In genomic region chr1:235513495-235514366, GRCh38 we compare ENCODE assay signal across 8 cellular contexts. TPM values are rescaled to one million over a fixed set of nuclear protein-coding genes. Genes with fewer than 3 reads are reported as not detected.
DNase-seq lines count a peak whose midpoint lies in the region; ATAC-seq and TF ChIP-seq lines count a peak whose summit lies in the region.

No MANE protein-coding gene starts in this region.

- H3K27me3 Mint-ChIP-seq in endothelial cell (ENCODE audit: unreplicated experiment) = no peaks in the 10 kb centered on the region
- H3K27me3 Mint-ChIP-seq in naive thymus-derived CD4-positive, alpha-beta T cell = peaks cover 0 to 27% (median 3%) of the 10 kb centered on the region in 5 donors

- H3K9me3 Mint-ChIP-seq in endothelial cell (ENCODE audit: unreplicated experiment) = no peaks in the 10 kb centered on the region
- H3K9me3 Mint-ChIP-seq in naive thymus-derived CD4-positive, alpha-beta T cell = no peaks in the 10 kb centered on the region

- no peak overlapping the region for H3K27ac Mint-ChIP-seq in endothelial cell (ENCODE audit: unreplicated experiment)
- peak overlapping the region in 1 of 9 donors; percentile 41 for H3K27ac Mint-ChIP-seq in naive thymus-derived CD4-positive, alpha-beta T cell

- TF ChIP-seq CTCF in A673 (conservative IDR thresholded peaks at IDR 0.05; ENCODE audit: low read depth, low read length) = peak; percentile 76
- TF ChIP-seq CTCF in endothelial cell (IDR thresholded peaks at IDR 0.05; ENCODE audit: unreplicated experiment) = peak; percentile 95

- H3K27ac ChIP-seq in A673 (ENCODE audit: low read depth, low read length, poor library complexity, severe bottlenecking) = no peak overlapping the region
- H3K27ac ChIP-seq in naive thymus-derived CD4-positive, alpha-beta T cell (ENCODE audit: low read depth, low read length) = no peak overlapping the region

- POLR2A ChIA-PET in A673 (lab: Charles Lee; ENCODE audit: low non-redundant PET) = no interaction called here
- POLR2A ChIA-PET in naive thymus-derived CD4-positive, alpha-beta T cell (lab: Charles Lee) = interaction anchor here (0.8 to 1.2 kb wide), 3 partner anchors 9 to 268 kb away, joined by 3 to 6 read pairs (median 3); partner anchors contain the start of gene B3GALNT2

- CTCF ChIA-PET in A673 (lab: Charles Lee) = interaction anchor here (1.6 kb wide), 1 partner anchor 88 kb away, joined by 8 read pairs; no protein-coding TSS in a partner anchor
- CTCF ChIA-PET in naive thymus-derived CD4-positive, alpha-beta T cell (lab: Charles Lee) = interaction anchor here (0.7 to 1.4 kb wide), 10 partner anchors 9 to 553 kb away, joined by 3 to 7 read pairs (median 3); no protein-coding TSS in a partner anchor

- H3K36me3 ChIP-seq in A673 (ENCODE audit: insufficient read depth, low read length, poor library complexity, severe bottlenecking) = no peaks in the 10 kb centered on the region
- H3K36me3 ChIP-seq in naive thymus-derived CD4-positive, alpha-beta T cell (ENCODE audit: control insufficient read depth in 2 of 3, insufficient read depth in 3 of 3, low read length in 3 of 3) = no peaks in the 10 kb centered on the region

- no peaks in the 10 kb centered on the region for H3K36me3 Mint-ChIP-seq in endothelial cell (ENCODE audit: low read depth, unreplicated experiment)
- no peaks in the 10 kb centered on the region for H3K36me3 Mint-ChIP-seq in naive thymus-derived CD4-positive, alpha-beta T cell

- no peaks in the 10 kb centered on the region for H3K27me3 ChIP-seq in A673 (replicated peaks; ENCODE audit: insufficient read depth, low read depth, low read length, poor library complexity)
- H3K27me3 ChIP-seq in naive thymus-derived CD4-positive, alpha-beta T cell (ENCODE audit: control insufficient read depth in 2 of 2, insufficient read depth in 2 of 2, low read length in 2 of 2) = no peaks in the 10 kb centered on the region

- H3K4me1 ChIP-seq in A673 (ENCODE audit: insufficient read depth, low read length, poor library complexity, severe bottlenecking) = no peaks in the 10 kb centered on the region
- no peaks in the 10 kb centered on the region for H3K4me1 ChIP-seq in naive thymus-derived CD4-positive, alpha-beta T cell (ENCODE audit: control insufficient read depth in 2 of 2, insufficient read depth in 2 of 2, low read length in 2 of 2)

- H3K9me3 ChIP-seq in A673 (ENCODE audit: low read depth, low read length, poor library complexity, severe bottlenecking) = no peaks in the 10 kb centered on the region
- no peaks in the 10 kb centered on the region for H3K9me3 ChIP-seq in naive thymus-derived CD4-positive, alpha-beta T cell (ENCODE audit: control insufficient read depth in 2 of 3, low read length in 3 of 3)

- H3K4me3 Mint-ChIP-seq in endothelial cell (ENCODE audit: unreplicated experiment) = no peak overlapping the region
- H3K4me3 Mint-ChIP-seq in naive thymus-derived CD4-positive, alpha-beta T cell = no peak overlapping the region

- DNase-seq in A673 (ENCODE audit: low spot score) (peak; percentile 66), ELF-1 (ENCODE audit: low read depth, low spot score) (peak; percentile 79), NCI-H1105 (lab: John Stamatoyannopoulos, UW) (peak; percentile 15), SKM-1 treated with dmso at 0.1 percent for 144 hours (lab: John Stamatoyannopoulos, UW; ENCODE audit: unreplicated experiment) (peak; percentile 76), endothelial cell (ENCODE audit: low spot score) (peak; percentile 67)
- DNase-seq in naive thymus-derived CD4-positive, alpha-beta T cell = peak in 7 of 9 donors; percentile 32 to 68 (median 53)

- ATAC-seq in naive thymus-derived CD4-positive, alpha-beta T cell = peak; percentile 75
- ATAC-seq in GM21390 (IDR thresholded peaks at IDR 0.05; ENCODE audit: unreplicated experiment) = no peak
- ATAC-seq in GM19455 (IDR thresholded peaks at IDR 0.05; ENCODE audit: unreplicated experiment) = no peak

- H3K4me3 ChIP-seq in A673 (ENCODE audit: low read depth, low read length, poor library complexity, severe bottlenecking) = no peak overlapping the region
- no peak overlapping the region for H3K4me3 ChIP-seq in naive thymus-derived CD4-positive, alpha-beta T cell (ENCODE audit: low read length)

- intact Hi-C loops in A673 (cut with micrococcal nuclease; ENCODE audit: unreplicated experiment) = loop anchor here (2.0 to 10.0 kb wide), 5 partner anchors 91 to 459 kb away; no protein-coding TSS in a partner anchor
- intact Hi-C loops in naive thymus-derived CD4-positive, alpha-beta T cell (cut with micrococcal nuclease) = loop anchor here (1.0 to 2.0 kb wide), 6 partner anchors 9 to 458 kb away; partner anchors contain the start of gene B3GALNT2 (in 1 of the 2)

- no peaks in the 10 kb centered on the region for H3K4me1 Mint-ChIP-seq in endothelial cell (ENCODE audit: unreplicated experiment)
- peaks cover 0 to 10% (median 0%) of the 10 kb centered on the region in 7 donors for H3K4me1 Mint-ChIP-seq in naive thymus-derived CD4-positive, alpha-beta T cell

- BruUV-seq in A673 (replicated peaks; lab: Mats Ljungman, UMichigan) = no TSS peak

RNA-seq across cellular contexts. Expression of gene B3GALNT2, which starts 9.5 kb away (rescaled TPM):
- total RNA-seq in A673 (2021) = 18.4 and 18.6 TPM in 2 replicates
- total RNA-seq in endothelial cell (ENCODE audit: unreplicated experiment) = 15.9 TPM
- 10 to 100 TPM in 1 of 5 experiments, 1 to 10 TPM in 4; 5.3 to 10.1 (median 8.9) TPM for total RNA-seq in naive thymus-derived CD4-positive, alpha-beta T cell
- 1 to 10 TPM; 4.3 to 6.0 TPM for polyA plus RNA-seq in naive thymus-derived CD4-positive, alpha-beta T cell

Comparison
In these comparisons a context has a peak if more than half of its experiments do, and no peak if none do; other contexts are left out.
1. DNase-seq: peak in every context shown above with its lines; median percentile 79 in ELF-1; 76 in SKM-1 treated with dmso at 0.1 percent for 144 hours; 67 in endothelial cell; 66 in A673; 53 in naive thymus-derived CD4-positive, alpha-beta T cell; 15 in NCI-H1105.